Comparison of ENCODE assay signal across 27 cellular contexts in genomic region chr7:144995495-144995894, GRCh38.
"Had no signal": no experiment of that assay in that cellular context is flagged by ENCODE, and none has a peak within 500 bp of the region (broad histone marks: within the 10 kb centered on the region; RNA-seq: fewer than 3 reads in every experiment).

No MANE protein-coding gene starts in this region.

- H3K27me3 ChIP-seq: stomach, suprapubic skin, testis, thyroid gland, tibial artery, tibial nerve, transverse colon, upper lobe of left lung, upper lobe of right lung, uterus, vagina had no signal

- H3K36me3 ChIP-seq: stomach, suprapubic skin, thoracic aorta, thyroid gland, tibial artery, tibial nerve, transverse colon, upper lobe of left lung, upper lobe of right lung, uterus, vagina had no signal

- H3K9me3 ChIP-seq: testis, thyroid gland, upper lobe of right lung, vagina had no signal

- DNase-seq: stimulated activated CD4-positive, alpha-beta T cell treated with anti-CD3 and anti-CD28 coated beads, Interleukin-2, amount 100 ng/mL, for 48 hours; stimulated activated CD4-positive, alpha-beta T cell treated with anti-CD3 and anti-CD28 coated beads, Interleukin-4, amount 100 ng/mL, for 1 hour; stimulated activated CD4-positive, alpha-beta T cell treated with anti-CD3 and anti-CD28 coated beads, Interleukin-4, amount 100 ng/mL, for 24 hours; stimulated activated CD4-positive, alpha-beta T cell treated with anti-CD3 and anti-CD28 coated beads, Interleukin-4, amount 100 ng/mL, for 4 hours; stimulated activated CD8-positive, alpha-beta memory T cell treated with anti-CD3 and anti-CD28 coated beads, Interleukin-4, amount 100 ng/mL, for 48 hours; stimulated activated naive B cell treated with anti-CD40 and anti-IgM and Interleukin-4, amounts not matched to agents 10 μg/mL and 1 μg/mL and 100 μg/mL, for 72 hours; stimulated activated naive CD4-positive, alpha-beta T cell; stimulated activated naive CD4-positive, alpha-beta T cell treated with Interleukin-2 at 50 U/mL for 16 hours; stimulated activated naive CD8-positive, alpha-beta T cell treated with anti-CD3 and anti-CD28 coated beads, Interleukin-15, amount 100 ng/mL, for 72 hours; stimulated activated naive CD8-positive, alpha-beta T cell treated with anti-CD3 and anti-CD28 coated beads, Interleukin-15, Interleukin-2, amounts not matched to agents 100 U/mL and 50 U/mL, for 24 hours; stomach; substantia nigra; testis; thyroid gland; tibial artery; transverse colon; trophoblast cell; upper lobe of left lung; upper lobe of right lung; uterus had no signal

- H3K4me3 ChIP-seq: stomach, suprapubic skin, testis, thoracic aorta, thyroid gland, tibial artery, tibial nerve, transverse colon, upper lobe of left lung, upper lobe of right lung, uterus, vagina had no signal

- FAIRE-seq: urothelium cell line had no signal

- ATAC-seq: stimulated activated effector memory CD8-positive, alpha-beta T cell treated with anti-CD3 and anti-CD28 coated beads, Interleukin-12 subunit alpha, Interleukin-12 subunit beta, amount 100 ng/mL, for 72 hours; stimulated activated memory B cell treated with anti-CD40 and anti-IgM and Interleukin-4, amounts not matched to agents 10 μg/mL and 1 μg/mL and 100 μg/mL, for 72 hours; stimulated activated naive B cell treated with anti-CD40 and anti-IgM and Interleukin-4, amounts not matched to agents 10 μg/mL and 1 μg/mL and 100 μg/mL, for 72 hours; stimulated activated naive CD8-positive, alpha-beta T cell treated with anti-CD3 and anti-CD28 coated beads, Interleukin-15, amount 100 ng/mL, for 72 hours; stimulated activated naive CD8-positive, alpha-beta T cell treated with anti-CD3 and anti-CD28 coated beads, Interleukin-15, Interleukin-2, amounts not matched to agents 100 U/mL and 50 U/mL, for 24 hours; upper lobe of right lung had no signal

- H3K27ac ChIP-seq: stomach, suprapubic skin, testis, thoracic aorta, thyroid gland, tibial artery, tibial nerve, transverse colon, upper lobe of left lung, upper lobe of right lung, uterus, vagina had no signal

- H3K4me1 ChIP-seq: stomach, suprapubic skin, testis, thyroid gland, tibial artery, tibial nerve, transverse colon, upper lobe of left lung, upper lobe of right lung, uterus, vagina had no signal
